ENCODE assay signal across 8 cellular contexts in the genomic region with DNA sequence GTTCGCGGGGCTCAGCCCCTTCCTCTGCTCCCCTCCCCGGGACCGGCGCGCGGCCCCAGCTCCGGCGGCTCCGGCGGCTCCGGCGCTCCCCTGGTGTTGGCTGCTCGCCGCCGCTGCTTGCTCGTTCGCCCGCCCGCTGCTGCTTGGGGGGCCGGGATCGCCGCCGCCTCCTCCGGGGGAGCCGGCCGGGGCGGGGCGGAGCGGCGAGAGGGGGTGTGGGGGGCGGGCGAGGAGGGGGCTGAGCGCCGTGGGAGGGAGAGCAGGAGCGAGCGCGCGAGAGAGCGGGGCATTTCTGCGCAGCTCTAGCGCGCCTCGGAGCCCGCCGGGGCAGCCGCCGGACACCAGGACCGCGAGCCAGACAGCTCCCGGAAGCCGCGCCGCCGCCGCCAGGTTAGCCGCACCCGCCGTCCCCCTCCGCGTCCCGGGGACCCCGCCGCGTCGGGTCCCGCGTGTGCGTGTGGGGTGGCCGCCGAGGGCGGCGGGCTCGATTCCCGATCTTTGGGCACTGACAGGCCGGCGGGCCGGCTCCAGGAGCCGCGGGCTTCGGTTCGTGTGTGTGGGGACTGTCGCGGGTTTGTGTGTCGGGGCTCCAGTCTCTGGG.
DNase-seq lines count a peak whose midpoint lies in the region; ATAC-seq and TF ChIP-seq lines count a peak whose summit lies in the region.

No MANE protein-coding gene starts in this region.

- H4K20me1 ChIP-seq in SU-DHL-6 (ENCODE audit: low read depth, low read length) = no peaks in the 10 kb centered on the region

- H3K9me3 ChIP-seq in SU-DHL-6 (ENCODE audit: insufficient read depth, low read length) (no peaks in the 10 kb centered on the region), duodenal mucosa (ENCODE audit: control insufficient read depth in 1 of 2, low read length in 2 of 2) (no peaks in the 10 kb centered on the region), mesodermal cell (ENCODE audit: control insufficient read depth, low read length) (no peaks in the 10 kb centered on the region), upper lobe of right lung (no peaks in the 10 kb centered on the region)

- intact Hi-C loops in upper lobe of right lung (cut with DNase I) = no loop called here

- ATAC-seq in upper lobe of right lung (peak; percentile 62), HG03097 (IDR thresholded peaks at IDR 0.05; ENCODE audit: low FRiP score, unreplicated experiment) (no peak), GM18870 (IDR thresholded peaks at IDR 0.05; ENCODE audit: unreplicated experiment) (no peak)

- peak; percentile 58 for DNase-seq in NCI-H748 (lab: John Stamatoyannopoulos, UW; ENCODE audit: unreplicated experiment)
- DNase-seq in NCI-H748 treated with DMSO at 0.1 percent for 48 hours (lab: John Stamatoyannopoulos, UW) = no peak
- peak; percentile 81 for DNase-seq in upper lobe of right lung

- H2AFZ ChIP-seq in SU-DHL-6 (ENCODE audit: low read depth, low read length, severe bottlenecking) = no peak overlapping the region

- no peaks in the 10 kb centered on the region for H3F3A ChIP-seq in SU-DHL-6 (ENCODE audit: insufficient read depth)

- H3K4me2 ChIP-seq in SU-DHL-6 (ENCODE audit: low read depth, low read length, poor library complexity, severe bottlenecking) = peak overlapping the region; percentile 55

- H3K4me1 ChIP-seq in duodenal mucosa (ENCODE audit: control insufficient read depth in 1 of 2, insufficient read depth in 2 of 2, low read length in 2 of 2) = peaks cover 28 to 32% of the 10 kb centered on the region in 2 donors
- H3K4me1 ChIP-seq in mesodermal cell (ENCODE audit: control insufficient read depth, insufficient read depth, low read length, poor library complexity, severe bottlenecking) = peaks cover 21% of the 10 kb centered on the region
- H3K4me1 ChIP-seq in upper lobe of right lung = peaks cover 29% of the 10 kb centered on the region

- TF ChIP-seq CTCF in SU-DHL-6 (IDR thresholded peaks at IDR 0.05; ENCODE audit: insufficient read depth, low read length, poor library complexity, severe bottlenecking) (no peak), upper lobe of right lung (IDR thresholded peaks at IDR 0.05) (no peak)

- peak overlapping the region; percentile 23 for H3K4me3 ChIP-seq in SU-DHL-6 (ENCODE audit: insufficient read depth, low read length, poor library complexity, severe bottlenecking)
- peak overlapping the region; percentile 83 to 99 for H3K4me3 ChIP-seq in duodenal mucosa (ENCODE audit: low read depth in 1 of 2, low read length in 2 of 2)
- peak overlapping the region; percentile 48 for H3K4me3 ChIP-seq in mesodermal cell (ENCODE audit: extremely low read depth, insufficient read depth, low read length, poor library complexity, severe bottlenecking)
- peak overlapping the region; percentile 65 for H3K4me3 ChIP-seq in upper lobe of right lung

- no peaks in the 10 kb centered on the region for H3K27me3 ChIP-seq in SU-DHL-6 (ENCODE audit: low read length)
- H3K27me3 ChIP-seq in duodenal mucosa (ENCODE audit: control insufficient read depth in 1 of 2, insufficient read depth in 2 of 2, low read length in 2 of 2) = peaks cover 3 to 7% of the 10 kb centered on the region in 2 donors
- no peaks in the 10 kb centered on the region for H3K27me3 ChIP-seq in upper lobe of right lung

- H3K79me2 ChIP-seq in SU-DHL-6 (ENCODE audit: insufficient read depth, low read length) = no peaks in the 10 kb centered on the region

- no peaks in the 10 kb centered on the region for H3K36me3 ChIP-seq in SU-DHL-6 (ENCODE audit: low read length)
- H3K36me3 ChIP-seq in duodenal mucosa (ENCODE audit: control insufficient read depth in 1 of 2, insufficient read depth in 2 of 2, low read length in 2 of 2) = no peaks in the 10 kb centered on the region
- H3K36me3 ChIP-seq in mesodermal cell (ENCODE audit: control insufficient read depth, insufficient read depth, low read length) = no peaks in the 10 kb centered on the region
- H3K36me3 ChIP-seq in upper lobe of right lung = no peaks in the 10 kb centered on the region

- H3K27ac ChIP-seq in SU-DHL-6 (ENCODE audit: low read depth, low read length) (no peak overlapping the region), duodenal mucosa (ENCODE audit: low read depth, low read length) (peak overlapping the region; percentile 74), mesodermal cell (ENCODE audit: low read depth, low read length, severe bottlenecking) (no peak overlapping the region), upper lobe of right lung (peak overlapping the region; percentile 63)

- H3K9me2 ChIP-seq in SU-DHL-6 (replicated peaks; ENCODE audit: insufficient read depth, low read length) = no peaks in the 10 kb centered on the region

- H3K9ac ChIP-seq in SU-DHL-6 (ENCODE audit: low read length) (peak overlapping the region; percentile 21; the same call in 1 of the 2 replicates), duodenal mucosa (ENCODE audit: low read depth in 1 of 2, low read length in 2 of 2) (peak overlapping the region; percentile 61 to 85)

- WGBS in mesodermal cell (ENCODE audit: insufficient coverage in 2 of 2), 2 experiments = 0% methylated on average over 8 to 33 of the region's 85 CpGs

Comparison
In these comparisons a context has a peak if more than half of its experiments do, and no peak if none do; other contexts are left out.
1. H3K27ac ChIP-seq: peak in duodenal mucosa (single experiment) and upper lobe of right lung (single experiment); none in SU-DHL-6 (single experiment) and mesodermal cell (single experiment).
2. H3K4me3 ChIP-seq: peak in every context shown above with its lines; median percentile 91 in duodenal mucosa; 65 in upper lobe of right lung; 48 in mesodermal cell; 23 in SU-DHL-6.